8 cellular contexts compared by ENCODE assay signal in genomic region chr12:21773263-21773741, GRCh38. TPM values are rescaled to one million over a fixed set of nuclear protein-coding genes. Genes with fewer than 3 reads are reported as not detected.
DNase-seq lines count a peak whose midpoint lies in the region; ATAC-seq and TF ChIP-seq lines count a peak whose summit lies in the region.

No MANE protein-coding gene starts in this region.

- no peaks in the 10 kb centered on the region for H4K20me1 ChIP-seq in DOHH2 (ENCODE audit: control insufficient read depth, insufficient read depth, low read depth, low read length)

- ATAC-seq in HG03175 (IDR thresholded peaks at IDR 0.05; ENCODE audit: unreplicated experiment) (no peak), HG03135 (IDR thresholded peaks at IDR 0.05; ENCODE audit: unreplicated experiment) (no peak)

- H3K4me1 ChIP-seq in DOHH2 (ENCODE audit: control insufficient read depth, low read length): no peaks in the 10 kb centered on the region
- H3K4me1 ChIP-seq in NT2/D1 (ENCODE audit: insufficient read depth, insufficient read length): no peaks in the 10 kb centered on the region
- no peaks in the 10 kb centered on the region for H3K4me1 ChIP-seq in parathyroid adenoma

- H3K36me3 ChIP-seq in DOHH2 (ENCODE audit: control insufficient read depth, low read length): no peaks in the 10 kb centered on the region
- H3K36me3 ChIP-seq in NT2/D1 (ENCODE audit: insufficient read depth, insufficient read length, low read length): peaks cover 5% of the 10 kb centered on the region
- H3K36me3 ChIP-seq in parathyroid adenoma (ENCODE audit: control insufficient read depth, insufficient read depth, low read length): no peaks in the 10 kb centered on the region

- no peaks in the 10 kb centered on the region for H3K9me2 ChIP-seq in DOHH2 (replicated peaks; ENCODE audit: control insufficient read depth, low read length)

- no peaks in the 10 kb centered on the region for H3F3A ChIP-seq in DOHH2 (ENCODE audit: control insufficient read depth, insufficient read depth)

- H3K9ac ChIP-seq in NT2/D1 (ENCODE audit: insufficient read length, low read depth) (no peak overlapping the region), parathyroid adenoma (no peak overlapping the region)

- H3K4me3 ChIP-seq in DOHH2 (ENCODE audit: low read length) (no peak overlapping the region), NT2/D1 (ENCODE audit: insufficient read length, low read depth) (no peak overlapping the region), fibroblast of villous mesenchyme (ENCODE audit: low read depth, low read length) (no peak overlapping the region), parathyroid adenoma (ENCODE audit: low read depth, low read length) (no peak overlapping the region)

- H3K4me2 ChIP-seq in DOHH2 (ENCODE audit: low read length): no peak overlapping the region
- H3K4me2 ChIP-seq in parathyroid adenoma (ENCODE audit: low read length): no peak overlapping the region

- H3K79me2 ChIP-seq in DOHH2 (ENCODE audit: control insufficient read depth, low read length) (no peaks in the 10 kb centered on the region), parathyroid adenoma (no peaks in the 10 kb centered on the region)

- H3K27ac ChIP-seq in DOHH2 (ENCODE audit: low read depth, low read length) (no peak overlapping the region), parathyroid adenoma (no peak overlapping the region)

- H3K9me3 ChIP-seq in DOHH2 (ENCODE audit: control insufficient read depth, insufficient read depth, low read length) (no peaks in the 10 kb centered on the region), NT2/D1 (ENCODE audit: insufficient read depth, low read length) (no peaks in the 10 kb centered on the region), parathyroid adenoma (ENCODE audit: control insufficient read depth, low read length) (no peaks in the 10 kb centered on the region)

- peak overlapping the region; percentile 4 for H2AFZ ChIP-seq in parathyroid adenoma

- DNase-seq in NT2/D1 (ENCODE audit: low read depth, low spot score): peak; percentile 89
- no peak for DNase-seq in fibroblast of villous mesenchyme (ENCODE audit: low read depth)
- no peak for DNase-seq in NK-92 treated with Interleukin-12 subunit alpha and Interleukin-12 subunit beta, amount 100 ng/mL, for 24 hours (lab: John Stamatoyannopoulos, UW)
- DNase-seq in kidney glomerular epithelial cell (lab: John Stamatoyannopoulos, UW): no peak

- H3K27me3 ChIP-seq in DOHH2 (ENCODE audit: control insufficient read depth, low read length): no peaks in the 10 kb centered on the region
- H3K27me3 ChIP-seq in NT2/D1 (ENCODE audit: insufficient read depth, insufficient read length): no peaks in the 10 kb centered on the region
- H3K27me3 ChIP-seq in parathyroid adenoma (ENCODE audit: control insufficient read depth, insufficient read depth, low read length): no peaks in the 10 kb centered on the region

- TF ChIP-seq CTCF in DOHH2 (IDR thresholded peaks at IDR 0.05; ENCODE audit: low read depth, low read length, poor library complexity, severe bottlenecking) (peak; percentile 26), fibroblast of villous mesenchyme (IDR thresholded peaks at IDR 0.05; ENCODE audit: insufficient read depth, low read depth, low read length) (peak; percentile 24), parathyroid adenoma (IDR thresholded peaks at IDR 0.05) (no peak)

RNA-seq across cellular contexts. Expression of gene KCNJ8, which starts 1.2 kb away (rescaled TPM):
- 5.2 and 19.4 TPM in 2 replicates for total RNA-seq in fibroblast of villous mesenchyme
